Comparison of ENCODE assay signal across 8 cellular contexts in the genomic region with DNA sequence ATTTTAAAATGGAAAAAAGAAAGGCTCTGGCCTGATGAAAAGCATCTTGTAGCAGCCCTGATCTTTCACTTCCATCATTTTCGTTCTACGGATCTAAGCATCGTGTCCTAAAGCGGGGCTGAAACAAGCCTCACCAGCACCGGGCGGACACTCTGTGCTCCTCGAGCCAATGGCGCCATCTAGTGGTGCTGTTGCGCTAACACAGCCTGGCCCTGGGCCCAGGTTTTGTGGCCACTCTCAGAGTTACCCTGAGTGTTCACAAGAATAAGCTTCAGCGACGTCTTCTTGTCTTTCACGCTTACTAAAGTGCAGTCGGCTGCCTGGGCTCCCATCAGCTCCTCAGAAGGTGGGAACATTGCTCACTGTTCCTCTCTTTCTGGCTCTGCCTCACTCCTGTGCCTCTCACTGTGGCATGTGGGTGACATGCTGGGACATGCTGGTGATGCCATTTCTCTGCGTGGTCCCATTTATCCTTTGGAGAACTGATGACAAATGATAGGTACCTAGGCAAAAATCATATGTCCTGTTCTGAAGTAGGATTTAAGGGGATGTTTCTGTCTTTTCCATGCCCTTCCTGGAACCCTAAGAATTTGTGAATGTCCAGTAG. TPM values are rescaled to one million over a fixed set of nuclear protein-coding genes. Genes with fewer than 3 reads are reported as not detected.
DNase-seq lines count a peak whose midpoint lies in the region; ATAC-seq and TF ChIP-seq lines count a peak whose summit lies in the region.

No MANE protein-coding gene starts in this region.

- H3K4me1 ChIP-seq in ascending aorta, result no peaks in the 10 kb centered on the region

- H3K36me3 ChIP-seq in ascending aorta, result no peaks in the 10 kb centered on the region

- no peaks in the 10 kb centered on the region for H3K27me3 ChIP-seq in ascending aorta

- intact Hi-C loops in ascending aorta (cut with DNase I), result loop anchor here (2.0 to 5.0 kb wide), 3 partner anchors 112 to 622 kb away; no protein-coding TSS in a partner anchor

- TF ChIP-seq CTCF in ascending aorta (IDR thresholded peaks at IDR 0.05), result peak; percentile 79 to 95 (median 90)

- DNase-seq in NCI-H82 (lab: John Stamatoyannopoulos, UW) (peak; percentile 67), NCI-H82 treated with DMSO at 0.1 percent for 48 hours (lab: John Stamatoyannopoulos, UW; ENCODE audit: unreplicated experiment) (no peak), NCI-H1092 (lab: John Stamatoyannopoulos, UW) (peak; percentile 69), T-helper 2 cell (peak; percentile 21 to 70 (median 57)), ascending aorta (ENCODE audit: low spot score in 2 of 2) (peak; percentile 12 to 87), hippocampal formation (lab: John Stamatoyannopoulos, UW) (peak; percentile 62 to 74), smooth muscle cell of the brain vasculature (ENCODE audit: low read depth, low spot score) (peak; percentile 50)

- no peak overlapping the region for H3K27ac ChIP-seq in ascending aorta

- H3K9me3 ChIP-seq in ascending aorta, result no peaks in the 10 kb centered on the region

- peak; percentile 99 for ATAC-seq in HG02623 (IDR thresholded peaks at IDR 0.05; ENCODE audit: unreplicated experiment)

- H3K4me3 ChIP-seq in ascending aorta, result no peak overlapping the region

RNA-seq across cellular contexts. Expression of a gene that starts 32.7 kb away (rescaled TPM):
- not detected for total RNA-seq in ascending aorta

RNA-seq across cellular contexts. Expression of a gene that starts 41.0 kb away (rescaled TPM):
- 7.2 TPM for total RNA-seq in ascending aorta
